In the genomic region with DNA sequence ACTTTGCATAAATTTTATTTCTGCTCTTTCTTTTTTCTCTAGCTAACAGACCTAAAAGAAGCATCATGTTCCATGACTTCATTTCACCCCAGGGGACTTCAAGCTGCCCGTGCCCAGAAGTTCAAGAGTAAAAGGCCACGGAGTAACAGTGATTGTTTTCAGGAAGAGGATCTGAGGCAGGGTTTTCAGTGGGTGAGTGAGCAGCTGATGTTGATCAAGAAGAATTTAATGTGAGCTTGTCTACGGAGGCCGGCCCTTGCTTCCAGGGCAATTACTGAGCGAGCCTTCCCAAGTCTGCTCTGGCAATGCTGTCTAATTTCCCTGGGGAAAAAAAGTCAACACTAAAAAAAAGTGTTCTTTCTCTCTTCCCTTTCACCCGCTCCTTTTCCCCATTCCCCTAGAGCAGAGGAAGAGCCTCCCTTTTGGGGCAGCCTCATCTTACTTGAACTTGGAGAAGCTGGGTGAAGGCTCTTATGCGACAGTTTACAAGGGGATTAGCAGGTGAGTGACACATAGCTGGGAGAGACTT, we compare ENCODE assay signal across 11 cellular contexts. TPM values are rescaled to one million over a fixed set of nuclear protein-coding genes. Genes with fewer than 3 reads are reported as not detected.
DNase-seq lines count a peak whose midpoint lies in the region; ATAC-seq, FAIRE-seq and TF ChIP-seq lines count a peak whose summit lies in the region.
"Had no signal": no experiment of that assay in that cellular context is flagged by ENCODE, and none has a peak within 500 bp of the region (broad histone marks: within the 10 kb centered on the region; RNA-seq: fewer than 3 reads in every experiment).

No MANE protein-coding gene starts in this region.

- peaks cover 25% of the 10 kb centered on the region for H3K27me3 Mint-ChIP-seq in stimulated activated naive CD8-positive, alpha-beta T cell treated with anti-CD3 and anti-CD28 coated beads, Interleukin-15, amount 100 ng/mL, for 72 hours

- H3K4me3 ChIP-seq in fibroblast of villous mesenchyme (ENCODE audit: low read depth, low read length) = peak overlapping the region; percentile 16

- H3K27ac Mint-ChIP-seq in stimulated activated naive CD8-positive, alpha-beta T cell treated with anti-CD3 and anti-CD28 coated beads, Interleukin-15, amount 100 ng/mL, for 72 hours = no peak overlapping the region

- TF ChIP-seq CTCF in fibroblast of villous mesenchyme (IDR thresholded peaks at IDR 0.05; ENCODE audit: insufficient read depth, low read depth, low read length) = no peak

- no peak overlapping the region for H3K4me3 Mint-ChIP-seq in stimulated activated naive CD8-positive, alpha-beta T cell treated with anti-CD3 and anti-CD28 coated beads, Interleukin-15, amount 100 ng/mL, for 72 hours

- H3K4me1 Mint-ChIP-seq in stimulated activated naive CD8-positive, alpha-beta T cell treated with anti-CD3 and anti-CD28 coated beads, Interleukin-15, amount 100 ng/mL, for 72 hours = no peaks in the 10 kb centered on the region

- FAIRE-seq in RCC 7860 (lab: Jason Lieb, UNC) = no peak

- H3K9me3 Mint-ChIP-seq in stimulated activated naive CD8-positive, alpha-beta T cell treated with anti-CD3 and anti-CD28 coated beads, Interleukin-15, amount 100 ng/mL, for 72 hours = no peaks in the 10 kb centered on the region

- no peak for ATAC-seq in stimulated activated naive CD8-positive, alpha-beta T cell treated with anti-CD3 and anti-CD28 coated beads, Interleukin-15, amount 100 ng/mL, for 72 hours
- no peak for ATAC-seq in HG03457 (IDR thresholded peaks at IDR 0.05; ENCODE audit: unreplicated experiment)

- DNase-seq in Daoy (ENCODE audit: low read depth) (peak; percentile 59), RCC 7860 (ENCODE audit: low spot score) (peak; percentile 60), fibroblast of villous mesenchyme (ENCODE audit: low read depth) (peak; percentile 77), retina (peak; percentile 78), inferior parietal cortex (ENCODE audit: extremely low spot score) (no peak), NOMO-1 treated with DMSO at 0.1 percent for 48 hours (lab: John Stamatoyannopoulos, UW; ENCODE audit: unreplicated experiment) (no peak)
- no peak for DNase-seq in stimulated activated naive CD8-positive, alpha-beta T cell treated with anti-CD3 and anti-CD28 coated beads, Interleukin-15, amount 100 ng/mL, for 72 hours
- DNase-seq: GDM1; RPMI8226; stimulated activated naive CD4-positive, alpha-beta T cell treated with Interleukin-2 at 50 U/mL for 16 hours had no signal

RNA-seq across cellular contexts. Expression of a gene that starts 1.2 kb away (rescaled TPM):
- total RNA-seq in Daoy (2014; rRNA removed; shearing (Covaris generic)) = 7.3 and 14.9 TPM in 2 replicates
- 3.5 and 7.4 TPM in 2 replicates for total RNA-seq in fibroblast of villous mesenchyme

RNA-seq across cellular contexts. Expression of a gene that starts 26.8 kb away (rescaled TPM):
- 25.2 and 27.5 TPM in 2 replicates for total RNA-seq in Daoy (2014; rRNA removed; shearing (Covaris generic))
- 27.4 and 44.0 TPM in 2 replicates for total RNA-seq in fibroblast of villous mesenchyme

Comparison
In these comparisons a context has a peak if more than half of its experiments do, and no peak if none do; other contexts are left out.
1. DNase-seq: peak in Daoy (single experiment), RCC 7860 (single experiment), fibroblast of villous mesenchyme (single experiment) and retina (single experiment); none in stimulated activated naive CD8-positive, alpha-beta T cell treated with anti-CD3 and anti-CD28 coated beads, Interleukin-15, amount 100 ng/mL, for 72 hours (0 of 2), inferior parietal cortex (single experiment) and NOMO-1 treated with DMSO at 0.1 percent for 48 hours (single experiment).